In genomic region chr11:61973603-61974162, GRCh38 we compare ENCODE assay signal across 11 cellular contexts. TPM values are rescaled to one million over a fixed set of nuclear protein-coding genes. Genes with fewer than 3 reads are reported as not detected.
A peak's percentile ranks its signal among the peaks of the same experiment; 100 is the strongest.
DNase-seq lines count a peak whose midpoint lies in the region; ATAC-seq, FAIRE-seq and TF ChIP-seq lines count a peak whose summit lies in the region.
"Had no signal": no experiment of that assay in that cellular context is flagged by ENCODE, and none has a peak within 500 bp of the region (broad histone marks: within the 10 kb centered on the region; RNA-seq: fewer than 3 reads in every experiment).

No MANE protein-coding gene starts in this region.

- POLR2A ChIA-PET in activated CD4-positive, alpha-beta memory T cell treated with anti-CD3 and anti-CD28 coated beads, Interleukin-2, amount 10 ng/mL, durations not matched to agents 7 days and 5 days (lab: Charles Lee), result interaction anchor here (1.2 to 1.6 kb wide), 2 partner anchors 52 to 103 kb away, joined by 3 to 7 read pairs; no protein-coding TSS in a partner anchor

- peak overlapping the region; percentile 100 for H3K27ac ChIP-seq in left ventricle myocardium inferior (replicated peaks)
- H3K27ac ChIP-seq in small intestine (ENCODE audit: low read depth in 1 of 2, low read length in 1 of 2), result peak overlapping the region; percentile 84 to 92

- FAIRE-seq in D721Med (lab: Jason Lieb, UNC), result no peak
- FAIRE-seq in small intestine (lab: Jason Lieb, UNC), result no peak
- FAIRE-seq: endometrium had no signal

- no peaks in the 10 kb centered on the region for H3K9me3 Mint-ChIP-seq in activated CD4-positive, alpha-beta memory T cell treated with anti-CD3 and anti-CD28 coated beads, Interleukin-2, amount 10 ng/mL, durations not matched to agents 7 days and 5 days

- ATAC-seq in GM21390 (IDR thresholded peaks at IDR 0.05; ENCODE audit: unreplicated experiment) (no peak), GM21825 (IDR thresholded peaks at IDR 0.05; ENCODE audit: unreplicated experiment) (no peak)

- H3K4me1 ChIP-seq in left ventricle myocardium inferior (peaks cover 93% of the 10 kb centered on the region), small intestine (ENCODE audit: control insufficient read depth in 2 of 2, insufficient read depth in 1 of 2, low read depth in 1 of 2, low read length in 1 of 2) (peaks cover 12 to 26% of the 10 kb centered on the region in 2 donors)

- H3K27ac Mint-ChIP-seq in activated CD4-positive, alpha-beta memory T cell treated with anti-CD3 and anti-CD28 coated beads, Interleukin-2, amount 10 ng/mL, durations not matched to agents 7 days and 5 days, result peak overlapping the region; percentile 64

- H3K36me3 ChIP-seq in left ventricle myocardium inferior, result no peaks in the 10 kb centered on the region
- no peaks in the 10 kb centered on the region for H3K36me3 ChIP-seq in small intestine (ENCODE audit: control insufficient read depth in 2 of 2, insufficient read depth in 2 of 2, low read length in 2 of 2)

- no peak overlapping the region for H3K4me3 ChIP-seq in left ventricle myocardium inferior
- peak overlapping the region in 1 of 2 donors; percentile 9 for H3K4me3 ChIP-seq in small intestine (ENCODE audit: low read depth in 1 of 2, low read length in 2 of 2)

- DNase-seq in D721Med (ENCODE audit: insufficient read length, low spot score), result peak; percentile 34
- no peak for DNase-seq in activated CD4-positive, alpha-beta memory T cell treated with anti-CD3 and anti-CD28 coated beads, Interleukin-2, amount 10 ng/mL, durations not matched to agents 7 days and 5 days
- no peak for DNase-seq in left ventricle myocardium inferior
- peak; percentile 39 for DNase-seq in small intestine
- DNase-seq in NCI-H1930 (lab: John Stamatoyannopoulos, UW), result no peak
- no peak for DNase-seq in stimulated activated CD4-positive, alpha-beta T cell treated with anti-CD3 and anti-CD28 coated beads, Interleukin-4, amount 100 ng/mL, for 4 hours
- DNase-seq: MM.1S had no signal

- H3K9me3 ChIP-seq in left ventricle myocardium inferior (replicated peaks), result no peaks in the 10 kb centered on the region
- H3K9me3 ChIP-seq in small intestine (ENCODE audit: control insufficient read depth, low read depth), result no peaks in the 10 kb centered on the region

- intact Hi-C loops in left ventricle myocardium inferior (cut with micrococcal nuclease), result no loop called here

- no peak overlapping the region for H3K4me3 Mint-ChIP-seq in activated CD4-positive, alpha-beta memory T cell treated with anti-CD3 and anti-CD28 coated beads, Interleukin-2, amount 10 ng/mL, durations not matched to agents 7 days and 5 days

- CTCF ChIA-PET in activated CD4-positive, alpha-beta memory T cell treated with anti-CD3 and anti-CD28 coated beads, Interleukin-2, amount 10 ng/mL, durations not matched to agents 7 days and 5 days (lab: Charles Lee), result interaction anchor here (1.3 to 8.3 kb wide), 2 partner anchors 26 to 108 kb away, joined by 5 to 65 read pairs; no protein-coding TSS in a partner anchor

- WGBS in small intestine, 3 donors, result 23 to 49% (median 47%) methylated on average over 5 to 6 of the region's 6 CpGs

- no peaks in the 10 kb centered on the region for H3K27me3 Mint-ChIP-seq in activated CD4-positive, alpha-beta memory T cell treated with anti-CD3 and anti-CD28 coated beads, Interleukin-2, amount 10 ng/mL, durations not matched to agents 7 days and 5 days

- TF ChIP-seq CTCF in D721Med (IDR thresholded peaks at IDR 0.05; ENCODE audit: insufficient read depth, missing control alignments) (no peak), left ventricle myocardium inferior (IDR thresholded peaks at IDR 0.05; ENCODE audit: borderline replicate concordance) (no peak)

- H3K27me3 ChIP-seq in left ventricle myocardium inferior (ENCODE audit: low read depth) (no peaks in the 10 kb centered on the region), small intestine (ENCODE audit: control insufficient read depth in 2 of 2, insufficient read depth in 2 of 2, low read length in 2 of 2) (no peaks in the 10 kb centered on the region)

- H3K4me1 Mint-ChIP-seq in activated CD4-positive, alpha-beta memory T cell treated with anti-CD3 and anti-CD28 coated beads, Interleukin-2, amount 10 ng/mL, durations not matched to agents 7 days and 5 days, result peaks cover 53% of the 10 kb centered on the region

- H3K36me3 Mint-ChIP-seq in activated CD4-positive, alpha-beta memory T cell treated with anti-CD3 and anti-CD28 coated beads, Interleukin-2, amount 10 ng/mL, durations not matched to agents 7 days and 5 days (ENCODE audit: low read depth), result peaks cover 3% of the 10 kb centered on the region

RNA-seq across cellular contexts. Expression of gene FTH1, which starts 6.2 kb away (rescaled TPM):
- 1,000 to 10,000 TPM; 1,164 to 1,189 TPM for total RNA-seq in activated CD4-positive, alpha-beta memory T cell treated with anti-CD3 and anti-CD28 coated beads, Interleukin-2, amount 10 ng/mL, durations not matched to agents 7 days and 5 days
- 2,346 TPM for total RNA-seq in left ventricle myocardium inferior
- 1,000 to 10,000 TPM; 3,413 to 10,000 (median 8,961) TPM for polyA plus RNA-seq in small intestine

RNA-seq across cellular contexts. Expression of gene BEST1, which starts 23.5 kb away (rescaled TPM):
- under 1 TPM; 0.25 to 0.30 TPM for total RNA-seq in activated CD4-positive, alpha-beta memory T cell treated with anti-CD3 and anti-CD28 coated beads, Interleukin-2, amount 10 ng/mL, durations not matched to agents 7 days and 5 days
- 0.58 TPM for total RNA-seq in left ventricle myocardium inferior
- 1 to 10 TPM; 2.7 to 4.7 (median 4.3) TPM for polyA plus RNA-seq in small intestine
- total RNA-seq: T-helper 2 cell treated with Interferon-gamma antibody and Interleukin-4, amounts not matched to agents 100 ng/mL and 5 ng/mL, for 36 hours had no signal

RNA-seq across cellular contexts. Expression of gene RAB3IL1, which starts 56.3 kb away (rescaled TPM):
- not detected for total RNA-seq in activated CD4-positive, alpha-beta memory T cell treated with anti-CD3 and anti-CD28 coated beads, Interleukin-2, amount 10 ng/mL, durations not matched to agents 7 days and 5 days
- 9.5 TPM for total RNA-seq in left ventricle myocardium inferior
- 1 to 10 TPM in 2 of 3 donors, under 1 TPM in 1; 0.45 to 9.5 (median 4.9) TPM for polyA plus RNA-seq in small intestine
- total RNA-seq: T-helper 2 cell treated with Interferon-gamma antibody and Interleukin-4, amounts not matched to agents 100 ng/mL and 5 ng/mL, for 36 hours had no signal

Comparison
In these comparisons a context has a peak if more than half of its experiments do, and no peak if none do; other contexts are left out.
1. DNase-seq: peak in D721Med (single experiment) and small intestine (single experiment); none in activated CD4-positive, alpha-beta memory T cell treated with anti-CD3 and anti-CD28 coated beads, Interleukin-2, amount 10 ng/mL, durations not matched to agents 7 days and 5 days (single experiment), left ventricle myocardium inferior (single experiment), NCI-H1930 (0 of 2) and stimulated activated CD4-positive, alpha-beta T cell treated with anti-CD3 and anti-CD28 coated beads, Interleukin-4, amount 100 ng/mL, for 4 hours (0 of 2).
2. RNA of gene RAB3IL1, which starts 56.3 kb away (total RNA-seq): 9.5 TPM in left ventricle myocardium inferior (single experiment); not detected in activated CD4-positive, alpha-beta memory T cell treated with anti-CD3 and anti-CD28 coated beads, Interleukin-2, amount 10 ng/mL, durations not matched to agents 7 days and 5 days; every median in the first group is over 10 times any median in the second.